19 cellular contexts compared by ENCODE assay signal in the genomic region with DNA sequence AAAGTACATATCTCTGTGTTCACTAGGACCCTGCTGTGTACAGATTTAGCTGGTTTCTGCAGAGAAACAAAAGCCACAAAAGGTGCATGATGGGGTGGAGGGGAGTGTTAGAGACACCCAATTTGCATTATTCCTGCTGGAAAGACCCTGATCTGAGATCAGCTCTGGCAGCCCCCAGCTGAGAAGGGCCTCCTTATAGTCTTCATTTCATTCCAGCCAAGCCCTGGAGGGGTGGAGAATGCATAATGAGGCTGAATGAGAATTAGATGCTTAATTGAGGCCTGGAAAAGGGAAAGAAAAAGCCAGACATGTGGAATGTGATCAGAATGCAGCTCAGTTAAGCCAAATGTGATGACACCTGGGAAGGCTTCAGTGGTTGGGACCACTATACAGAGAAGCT.
DNase-seq lines count a peak whose midpoint lies in the region; TF ChIP-seq lines count a peak whose summit lies in the region.
"Had no signal": no experiment of that assay in that cellular context is flagged by ENCODE, and none has a peak within 500 bp of the region (broad histone marks: within the 10 kb centered on the region; RNA-seq: fewer than 3 reads in every experiment).

No MANE protein-coding gene starts in this region.

- H3K4me1 Mint-ChIP-seq in neural crest cell: peaks cover 32% of the 10 kb centered on the region
- no peaks in the 10 kb centered on the region for H3K4me1 Mint-ChIP-seq in CD8-positive, alpha-beta memory T cell
- H3K4me1 Mint-ChIP-seq in type B pancreatic cell (ENCODE audit: unreplicated experiment): peaks cover 18% of the 10 kb centered on the region
- H3K4me1 Mint-ChIP-seq: CD4-positive, alpha-beta memory T cell had no signal

- DNase-seq in ecto neural progenitor cell (ENCODE audit: low spot score): peak; percentile 58
- no peak for DNase-seq in neural crest cell (ENCODE audit: low read depth, low spot score)
- no peak for DNase-seq in activated CD8-positive, alpha-beta memory T cell treated with anti-CD3 and anti-CD28 coated beads for 24 hours
- no peak for DNase-seq in CD8-positive, alpha-beta memory T cell
- DNase-seq in type B pancreatic cell (ENCODE audit: extremely low spot score, unreplicated experiment): no peak
- DNase-seq in coronary artery (ENCODE audit: low spot score): no peak
- DNase-seq: 8988T; Calu3; CD4-positive, alpha-beta memory T cell; GM23248; KG1; NCI-H1417; NCI-H1930; NCI-H226; NCI-H526; SJCRH30 had no signal

- H3K27me3 Mint-ChIP-seq in neural crest cell (ENCODE audit: low read depth): no peaks in the 10 kb centered on the region
- no peaks in the 10 kb centered on the region for H3K27me3 Mint-ChIP-seq in CD8-positive, alpha-beta memory T cell
- no peaks in the 10 kb centered on the region for H3K27me3 Mint-ChIP-seq in type B pancreatic cell
- H3K27me3 Mint-ChIP-seq: CD4-positive, alpha-beta memory T cell had no signal

- POLR2A ChIA-PET in CD8-positive, alpha-beta memory T cell (lab: Charles Lee): no interaction called here

- H3K9ac ChIP-seq in BLaER1 (no peak overlapping the region), OCI-LY3 (ENCODE audit: low read length) (no peak overlapping the region)
- H3K9ac ChIP-seq: GM23248 had no signal

- no peaks in the 10 kb centered on the region; the same call in 1 of the 2 replicates for H3K36me3 ChIP-seq in BLaER1
- peaks cover 62% of the 10 kb centered on the region for H3K36me3 ChIP-seq in OCI-LY3 (replicated peaks; ENCODE audit: low read depth, low read length)
- H3K36me3 ChIP-seq in CD8-positive, alpha-beta memory T cell (ENCODE audit: insufficient read depth, low read length): no peaks in the 10 kb centered on the region
- H3K36me3 ChIP-seq: SJCRH30 had no signal

- H3K4me3 Mint-ChIP-seq in neural crest cell (peak overlapping the region; percentile 3), type B pancreatic cell (no peak overlapping the region)
- H3K4me3 Mint-ChIP-seq in CD8-positive, alpha-beta memory T cell: no peak overlapping the region
- H3K4me3 Mint-ChIP-seq: CD4-positive, alpha-beta memory T cell had no signal

- H3K4me3 ChIP-seq in BLaER1: no peak overlapping the region
- 0 out of 2 replicates have a peak overlapping the region, but pooled peaks have one; percentile 35 for H3K4me3 ChIP-seq in OCI-LY3 (ENCODE audit: low read length)
- H3K4me3 ChIP-seq in CD8-positive, alpha-beta memory T cell (ENCODE audit: low read length): no peak overlapping the region
- no peak overlapping the region for H3K4me3 ChIP-seq in coronary artery
- H3K4me3 ChIP-seq: GM12878, GM23248, SJCRH30 had no signal

- H2AFZ ChIP-seq in OCI-LY3 (ENCODE audit: low read depth, low read length): no peak overlapping the region
- H2AFZ ChIP-seq: GM23248 had no signal

- H3K4me2 ChIP-seq in BLaER1 (peak overlapping the region; percentile 38), OCI-LY3 (ENCODE audit: low read length) (peak overlapping the region; percentile 57)

- CTCF ChIA-PET in CD8-positive, alpha-beta memory T cell (lab: Charles Lee): no interaction called here

- TF ChIP-seq CTCF in OCI-LY3 (IDR thresholded peaks at IDR 0.05; ENCODE audit: low read depth, low read length): no peak
- no peak for TF ChIP-seq CTCF in neural crest cell (conservative IDR thresholded peaks at IDR 0.05)
- TF ChIP-seq CTCF in type B pancreatic cell (conservative IDR thresholded peaks at IDR 0.05): no peak
- TF ChIP-seq CTCF in coronary artery (IDR thresholded peaks at IDR 0.05): no peak

- H3K9me3 ChIP-seq in BLaER1 (peaks cover 48% of the 10 kb centered on the region), OCI-LY3 (ENCODE audit: insufficient read depth, low read length) (no peaks in the 10 kb centered on the region)
- H3K9me3 ChIP-seq in CD8-positive, alpha-beta memory T cell (ENCODE audit: low read length): no peaks in the 10 kb centered on the region
- H3K9me3 ChIP-seq: SJCRH30 had no signal

- H3K9me3 Mint-ChIP-seq in neural crest cell (peaks cover 3% of the 10 kb centered on the region), type B pancreatic cell (peaks cover 5% of the 10 kb centered on the region)
- peaks cover 3 to 11% (median 6%) of the 10 kb centered on the region in 5 donors for H3K9me3 Mint-ChIP-seq in CD8-positive, alpha-beta memory T cell

- H3K36me3 Mint-ChIP-seq in neural crest cell (ENCODE audit: low read depth) (no peaks in the 10 kb centered on the region), type B pancreatic cell (no peaks in the 10 kb centered on the region)
- H3K36me3 Mint-ChIP-seq in CD8-positive, alpha-beta memory T cell: no peaks in the 10 kb centered on the region
- H3K36me3 Mint-ChIP-seq: CD4-positive, alpha-beta memory T cell had no signal

- H3K4me1 ChIP-seq in BLaER1 (peaks cover 73% of the 10 kb centered on the region), OCI-LY3 (ENCODE audit: low read length) (peaks cover 56% of the 10 kb centered on the region)
- H3K4me1 ChIP-seq in CD8-positive, alpha-beta memory T cell (ENCODE audit: insufficient read depth, low read length): no peaks in the 10 kb centered on the region

- no peaks in the 10 kb centered on the region for H4K20me1 ChIP-seq in BLaER1
- H4K20me1 ChIP-seq in OCI-LY3 (ENCODE audit: insufficient read depth, low read length): peaks cover 83% of the 10 kb centered on the region

- no peak overlapping the region for H3K27ac Mint-ChIP-seq in neural crest cell (ENCODE audit: unreplicated experiment)
- no peak overlapping the region for H3K27ac Mint-ChIP-seq in CD8-positive, alpha-beta memory T cell
- H3K27ac Mint-ChIP-seq in type B pancreatic cell: no peak overlapping the region

- H3K79me2 ChIP-seq in OCI-LY3 (ENCODE audit: low read length): peaks cover 77% of the 10 kb centered on the region

- H3K27me3 ChIP-seq in BLaER1 (no peaks in the 10 kb centered on the region), OCI-LY3 (ENCODE audit: low read depth, low read length) (no peaks in the 10 kb centered on the region)
- H3K27me3 ChIP-seq in CD8-positive, alpha-beta memory T cell (ENCODE audit: insufficient read depth, low read length, poor library complexity, severe bottlenecking): no peaks in the 10 kb centered on the region
- H3K27me3 ChIP-seq: SJCRH30 had no signal

- peak overlapping the region; percentile 48; the same call in 1 of the 2 replicates for H3K27ac ChIP-seq in BLaER1
- no peak overlapping the region for H3K27ac ChIP-seq in OCI-LY3 (ENCODE audit: low read length)
- H3K27ac ChIP-seq in CD8-positive, alpha-beta memory T cell (ENCODE audit: low read depth, low read length): no peak overlapping the region
- no peak overlapping the region for H3K27ac ChIP-seq in coronary artery
- H3K27ac ChIP-seq: GM23248, SJCRH30 had no signal
